Comparison of ENCODE assay signal across 9 cellular contexts in genomic region chr15:82539690-82540054, GRCh38. TPM values are rescaled to one million over a fixed set of nuclear protein-coding genes. Genes with fewer than 3 reads are reported as not detected.
DNase-seq lines count a peak whose midpoint lies in the region; ATAC-seq and FAIRE-seq lines count a peak whose summit lies in the region.
"Had no signal": no experiment of that assay in that cellular context is flagged by ENCODE, and none has a peak within 500 bp of the region (broad histone marks: within the 10 kb centered on the region; RNA-seq: fewer than 3 reads in every experiment).

No MANE protein-coding gene starts in this region.

- peaks cover 47% of the 10 kb centered on the region for H3K4me1 Mint-ChIP-seq in activated naive CD4-positive, alpha-beta T cell treated with anti-CD3 and anti-CD28 coated beads, Interleukin-2, amount 10 ng/mL, durations not matched to agents 7 days and 5 days
- peaks cover 34% of the 10 kb centered on the region for H3K4me1 Mint-ChIP-seq in activated naive CD8-positive, alpha-beta T cell treated with anti-CD3 and anti-CD28 coated beads for 36 hours
- peaks cover 45% of the 10 kb centered on the region for H3K4me1 Mint-ChIP-seq in stimulated activated effector memory CD8-positive, alpha-beta T cell treated with anti-CD3 and anti-CD28 coated beads, Interleukin-12 subunit alpha, Interleukin-12 subunit beta, amount 100 ng/mL, for 72 hours

- no peak for FAIRE-seq in HTR-8/SVneo (lab: Jason Lieb, UNC)
- FAIRE-seq: frontal cortex had no signal

- H3K4me3 Mint-ChIP-seq in activated naive CD4-positive, alpha-beta T cell treated with anti-CD3 and anti-CD28 coated beads, Interleukin-2, amount 10 ng/mL, durations not matched to agents 7 days and 5 days: peak overlapping the region; percentile 96
- peak overlapping the region; percentile 98 for H3K4me3 Mint-ChIP-seq in activated naive CD8-positive, alpha-beta T cell treated with anti-CD3 and anti-CD28 coated beads for 36 hours
- H3K4me3 Mint-ChIP-seq in stimulated activated effector memory CD8-positive, alpha-beta T cell treated with anti-CD3 and anti-CD28 coated beads, Interleukin-12 subunit alpha, Interleukin-12 subunit beta, amount 100 ng/mL, for 72 hours: peak overlapping the region; percentile 94

- H3K27me3 Mint-ChIP-seq in activated naive CD4-positive, alpha-beta T cell treated with anti-CD3 and anti-CD28 coated beads, Interleukin-2, amount 10 ng/mL, durations not matched to agents 7 days and 5 days: peaks cover 9% of the 10 kb centered on the region
- no peaks in the 10 kb centered on the region for H3K27me3 Mint-ChIP-seq in activated naive CD8-positive, alpha-beta T cell treated with anti-CD3 and anti-CD28 coated beads for 36 hours

- ATAC-seq in stimulated activated effector memory CD8-positive, alpha-beta T cell treated with anti-CD3 and anti-CD28 coated beads, Interleukin-12 subunit alpha, Interleukin-12 subunit beta, amount 100 ng/mL, for 72 hours: no peak
- ATAC-seq in GM21423 (IDR thresholded peaks at IDR 0.05; ENCODE audit: unreplicated experiment): no peak

- H3K27ac Mint-ChIP-seq in activated naive CD4-positive, alpha-beta T cell treated with anti-CD3 and anti-CD28 coated beads, Interleukin-2, amount 10 ng/mL, durations not matched to agents 7 days and 5 days: peak overlapping the region; percentile 97
- H3K27ac Mint-ChIP-seq in activated naive CD8-positive, alpha-beta T cell treated with anti-CD3 and anti-CD28 coated beads for 36 hours: peak overlapping the region; percentile 95
- peak overlapping the region; percentile 98 for H3K27ac Mint-ChIP-seq in stimulated activated effector memory CD8-positive, alpha-beta T cell treated with anti-CD3 and anti-CD28 coated beads, Interleukin-12 subunit alpha, Interleukin-12 subunit beta, amount 100 ng/mL, for 72 hours

- no peaks in the 10 kb centered on the region for H3K9me3 Mint-ChIP-seq in activated naive CD4-positive, alpha-beta T cell treated with anti-CD3 and anti-CD28 coated beads, Interleukin-2, amount 10 ng/mL, durations not matched to agents 7 days and 5 days
- H3K9me3 Mint-ChIP-seq in activated naive CD8-positive, alpha-beta T cell treated with anti-CD3 and anti-CD28 coated beads for 36 hours: no peaks in the 10 kb centered on the region
- H3K9me3 Mint-ChIP-seq in stimulated activated effector memory CD8-positive, alpha-beta T cell treated with anti-CD3 and anti-CD28 coated beads, Interleukin-12 subunit alpha, Interleukin-12 subunit beta, amount 100 ng/mL, for 72 hours: no peaks in the 10 kb centered on the region

- CTCF ChIA-PET in activated naive CD4-positive, alpha-beta T cell treated with anti-CD3 and anti-CD28 coated beads, Interleukin-2, amount 10 ng/mL, durations not matched to agents 7 days and 5 days (lab: Charles Lee): interaction anchor here (0.6 to 3.0 kb wide), 2 partner anchors 8 to 9 kb away, joined by 3 to 22 read pairs; no protein-coding TSS in a partner anchor

- peaks cover 41% of the 10 kb centered on the region for H3K36me3 Mint-ChIP-seq in activated naive CD4-positive, alpha-beta T cell treated with anti-CD3 and anti-CD28 coated beads, Interleukin-2, amount 10 ng/mL, durations not matched to agents 7 days and 5 days
- peaks cover 58% of the 10 kb centered on the region for H3K36me3 Mint-ChIP-seq in activated naive CD8-positive, alpha-beta T cell treated with anti-CD3 and anti-CD28 coated beads for 36 hours
- H3K36me3 Mint-ChIP-seq in stimulated activated effector memory CD8-positive, alpha-beta T cell treated with anti-CD3 and anti-CD28 coated beads, Interleukin-12 subunit alpha, Interleukin-12 subunit beta, amount 100 ng/mL, for 72 hours: peaks cover 65% of the 10 kb centered on the region

- no peaks in the 10 kb centered on the region for H3K27me3 ChIP-seq in iPS-15b (ENCODE audit: control insufficient read depth, insufficient read depth, low read length)

- H3K4me1 ChIP-seq in iPS-15b (ENCODE audit: control insufficient read depth, insufficient read depth, low read length): peaks cover 17% of the 10 kb centered on the region

- no peaks in the 10 kb centered on the region for H3K9me3 ChIP-seq in iPS-15b (ENCODE audit: control insufficient read depth, insufficient read depth, low read length)

- H3K9ac ChIP-seq in iPS-15b (ENCODE audit: low read depth, low read length): peak overlapping the region; percentile 100

- no peak for DNase-seq in activated naive CD4-positive, alpha-beta T cell treated with anti-CD3 and anti-CD28 coated beads, Interleukin-2, amount 10 ng/mL, durations not matched to agents 7 days and 5 days
- no peak for DNase-seq in activated naive CD4-positive, alpha-beta T cell treated with anti-CD3 and anti-CD28 coated beads, Interleukin-2, amount 50 U/mL, for 16 hours
- DNase-seq in activated naive CD8-positive, alpha-beta T cell treated with anti-CD3 and anti-CD28 coated beads for 36 hours: no peak
- DNase-seq in stimulated activated effector memory CD8-positive, alpha-beta T cell treated with anti-CD3 and anti-CD28 coated beads, Interleukin-12 subunit alpha, Interleukin-12 subunit beta, amount 100 ng/mL, for 72 hours (ENCODE audit: low spot score in 2 of 2): no peak
- DNase-seq in HTR-8/SVneo (ENCODE audit: insufficient read length, low spot score) (no peak), NCI-H1092 (lab: John Stamatoyannopoulos, UW) (no peak)

- peaks cover 37% of the 10 kb centered on the region for H3K36me3 ChIP-seq in iPS-15b (ENCODE audit: control insufficient read depth, insufficient read depth, low read length)

- H3K4me3 ChIP-seq in iPS-15b (ENCODE audit: low read depth, low read length): peak overlapping the region; percentile 98

RNA-seq across cellular contexts. Expression of gene RPS17, which starts 0.6 kb away (rescaled TPM):
- total RNA-seq in activated naive CD8-positive, alpha-beta T cell treated with anti-CD3 and anti-CD28 coated beads for 36 hours: 1,000 to 10,000 TPM; 2,631 to 2,669 TPM
